Comparison of ENCODE assay signal across 16 cellular contexts in genomic region chr10:91541481-91541880, GRCh38.
DNase-seq lines count a peak whose midpoint lies in the region; FAIRE-seq and TF ChIP-seq lines count a peak whose summit lies in the region.
"Had no signal": no experiment of that assay in that cellular context is flagged by ENCODE, and none has a peak within 500 bp of the region (broad histone marks: within the 10 kb centered on the region; RNA-seq: fewer than 3 reads in every experiment).

No MANE protein-coding gene starts in this region.

- peak overlapping the region; percentile 84 to 99 (median 87) for H3K27ac Mint-ChIP-seq in nephron
- H3K27ac Mint-ChIP-seq: activated CD4-positive, alpha-beta memory T cell treated with anti-CD3 and anti-CD28 coated beads, Interleukin-2, amount 10 ng/mL, durations not matched to agents 7 days and 5 days; memory B cell had no signal

- DNase-seq in DMS79 treated with DMSO at 0.1 percent for 48 hours (lab: John Stamatoyannopoulos, UW) (peak; percentile 12), NCI-H226 (peak; percentile 12), ecto neural progenitor cell (ENCODE audit: low spot score) (peak; percentile 6), SW480 (ENCODE audit: low spot score) (no peak), kidney glomerular epithelial cell (lab: John Stamatoyannopoulos, UW) (no peak), activated gamma-delta T cell treated with Interleukin-2 at 50 U/mL for 16 hours (no peak), urothelium cell line (ENCODE audit: low spot score) (no peak)
- DNase-seq: activated CD4-positive, alpha-beta memory T cell treated with anti-CD3 and anti-CD28 coated beads, Interleukin-2, amount 10 ng/mL, durations not matched to agents 7 days and 5 days; amniotic stem cell; C1 segment of cervical spinal cord; NCI-H345; upper lobe of left lung had no signal

- no peak for TF ChIP-seq CTCF in nephron (IDR thresholded peaks at IDR 0.05; ENCODE audit: unreplicated experiment in 3 of 3)

- H3K36me3 Mint-ChIP-seq in nephron (ENCODE audit: low read depth), result peaks cover 9% of the 10 kb centered on the region
- H3K36me3 Mint-ChIP-seq: memory B cell had no signal

- peaks cover 50% of the 10 kb centered on the region for H3K4me1 Mint-ChIP-seq in nephron
- H3K4me1 Mint-ChIP-seq: activated CD4-positive, alpha-beta memory T cell treated with anti-CD3 and anti-CD28 coated beads, Interleukin-2, amount 10 ng/mL, durations not matched to agents 7 days and 5 days; memory B cell; neural crest cell had no signal

- peaks cover 9% of the 10 kb centered on the region for H3K9me3 Mint-ChIP-seq in nephron
- H3K9me3 Mint-ChIP-seq: activated CD4-positive, alpha-beta memory T cell treated with anti-CD3 and anti-CD28 coated beads, Interleukin-2, amount 10 ng/mL, durations not matched to agents 7 days and 5 days had no signal

- H3K4me3 Mint-ChIP-seq in nephron, result peak overlapping the region in 1 of 3 experiments; percentile 57
- H3K4me3 Mint-ChIP-seq: activated CD4-positive, alpha-beta memory T cell treated with anti-CD3 and anti-CD28 coated beads, Interleukin-2, amount 10 ng/mL, durations not matched to agents 7 days and 5 days; memory B cell; neural crest cell had no signal

- H3K27me3 Mint-ChIP-seq in nephron (ENCODE audit: low read depth), result no peaks in the 10 kb centered on the region

- FAIRE-seq in urothelium cell line (lab: Jason Lieb, UNC), result no peak
- FAIRE-seq: HepG2 had no signal

Comparison
In these comparisons a context has a peak if more than half of its experiments do, and no peak if none do; other contexts are left out.
1. DNase-seq: peak in DMS79 treated with DMSO at 0.1 percent for 48 hours (single experiment), NCI-H226 (single experiment) and ecto neural progenitor cell (single experiment); none in SW480 (single experiment), kidney glomerular epithelial cell (single experiment), activated gamma-delta T cell treated with Interleukin-2 at 50 U/mL for 16 hours (single experiment) and urothelium cell line (single experiment).